In genomic region chr4:44186096-44186849, GRCh38 we compare ENCODE assay signal across 28 cellular contexts.
DNase-seq lines count a peak whose midpoint lies in the region; ATAC-seq, FAIRE-seq and TF ChIP-seq lines count a peak whose summit lies in the region.
"Had no signal": no experiment of that assay in that cellular context is flagged by ENCODE, and none has a peak within 500 bp of the region (broad histone marks: within the 10 kb centered on the region; RNA-seq: fewer than 3 reads in every experiment).

No MANE protein-coding gene starts in this region.

- H3K4me3 ChIP-seq in Panc1 (ENCODE audit: low read depth in 2 of 2, low read length in 2 of 2) (no peak overlapping the region), H1 (ENCODE audit: extremely low read depth in 1 of 4, insufficient read depth in 2 of 4, low read depth in 3 of 4, low read length in 4 of 4) (no peak overlapping the region)
- H3K4me3 ChIP-seq: esophagus squamous epithelium, gastroesophageal sphincter, pancreas, Peyer's patch had no signal

- H3K27me3 ChIP-seq in H9 (ENCODE audit: insufficient read depth, low read length) (no peaks in the 10 kb centered on the region), Panc1 (ENCODE audit: control insufficient read depth, insufficient read depth, low read length) (no peaks in the 10 kb centered on the region), H1 (replicated peaks in 1 of 4; ENCODE audit: control insufficient read depth in 3 of 4, extremely low read depth in 1 of 4, insufficient read depth in 3 of 4, low read length in 3 of 4) (no peaks in the 10 kb centered on the region)
- H3K27me3 ChIP-seq: esophagus squamous epithelium, gastroesophageal sphincter, pancreas, Peyer's patch had no signal

- in situ Hi-C loops in Panc1 (cut with HindIII; ENCODE audit: low pct_unique_long_range_greater_than_20kb, low sequenced_read_pairs): no loop called here

- H3K23me2 ChIP-seq in H9 (ENCODE audit: insufficient read length, low read depth, low read length, poor library complexity, severe bottlenecking): no peaks in the 10 kb centered on the region
- no peaks in the 10 kb centered on the region for H3K23me2 ChIP-seq in H1 (ENCODE audit: low read depth, low read length)

- H2AK5ac ChIP-seq in H9 (ENCODE audit: insufficient read length, low read length) (no peak overlapping the region), H1 (ENCODE audit: low read depth, low read length) (no peak overlapping the region)

- no peaks in the 10 kb centered on the region for H4K20me1 ChIP-seq in H9 (ENCODE audit: control insufficient read depth, insufficient read depth, insufficient read length)
- no peaks in the 10 kb centered on the region for H4K20me1 ChIP-seq in H1 (replicated peaks in 1 of 2; ENCODE audit: control insufficient read depth in 1 of 2, insufficient read depth in 2 of 2, low read length in 2 of 2)

- BruUV-seq in Panc1 (replicated peaks; lab: Mats Ljungman, UMichigan): no TSS peak

- CTCF ChIA-PET in Panc1 (lab: Charles Lee) (no interaction called here), H1 (lab: Charles Lee; ENCODE audit: partially characterized antibody) (interaction anchor here (0.6 to 1.1 kb wide), 3 partner anchors 295 to 482 kb away, joined by 3 to 4 read pairs (median 3); no protein-coding TSS in a partner anchor)

- H3K27me3 Mint-ChIP-seq in H9 (ENCODE audit: low read depth): no peaks in the 10 kb centered on the region
- H3K27me3 Mint-ChIP-seq: activated CD4-positive, alpha-beta T cell treated with anti-CD3 and anti-CD28 coated beads, Interleukin-2, amount 10 ng/mL, durations not matched to agents 7 days and 5 days; activated CD8-positive, alpha-beta memory T cell treated with anti-CD3 and anti-CD28 coated beads, Interleukin-2, amount 10 ng/mL, durations not matched to agents 7 days and 5 days; T-helper 17 cell; type B pancreatic cell had no signal

- H2AFZ ChIP-seq in H9 (ENCODE audit: low read length) (no peak overlapping the region), H1 (ENCODE audit: low read length) (no peak overlapping the region)

- H4K91ac ChIP-seq in H9 (ENCODE audit: insufficient read length, low read depth, low read length): no peak overlapping the region
- H4K91ac ChIP-seq in H1 (replicated peaks; ENCODE audit: insufficient read length, low read length): no peak overlapping the region

- H3K27ac ChIP-seq in H9 (ENCODE audit: insufficient read length, low read depth, low read length): no peak overlapping the region
- no peak overlapping the region for H3K27ac ChIP-seq in Panc1 (ENCODE audit: low read length)
- no peak overlapping the region for H3K27ac ChIP-seq in H1 (ENCODE audit: low read depth, low read length)
- H3K27ac ChIP-seq: esophagus squamous epithelium, gastroesophageal sphincter, KMS-11, pancreas, Peyer's patch had no signal

- ATAC-seq in Panc1 (no peak), GM21526 (IDR thresholded peaks at IDR 0.05; ENCODE audit: low FRiP score, unreplicated experiment) (no peak), HG03354 (IDR thresholded peaks at IDR 0.05; ENCODE audit: poor library complexity, severe bottlenecking, unreplicated experiment) (no peak)
- ATAC-seq: activated CD8-positive, alpha-beta memory T cell treated with anti-CD3 and anti-CD28 coated beads, Interleukin-2, amount 10 ng/mL, durations not matched to agents 7 days and 5 days; activated T-cell treated with anti-CD3 and anti-CD28 coated beads, Interleukin-2, amount 50 U/mL, for 72 hours; gastroesophageal sphincter; pancreas; T-helper 17 cell had no signal

- TF ChIP-seq CTCF in H9 (conservative IDR thresholded peaks at IDR 0.05) (no peak), Panc1 (IDR thresholded peaks at IDR 0.05) (peak; percentile 9; the same call in 1 of the 2 replicates), H1 (IDR thresholded peaks at IDR 0.05; ENCODE audit: control extremely low read depth in 1 of 3, insufficient read depth in 1 of 3, low read depth in 1 of 3, low read length in 3 of 3) (no peak)

- no peak overlapping the region for H2BK20ac ChIP-seq in H9 (ENCODE audit: low read depth, low read length, poor library complexity, severe bottlenecking)
- H2BK20ac ChIP-seq in H1 (ENCODE audit: low read length): no peak overlapping the region

- H3K4me1 ChIP-seq in H9 (ENCODE audit: insufficient read depth, low read length) (no peaks in the 10 kb centered on the region), Panc1 (ENCODE audit: control insufficient read depth, insufficient read depth, low read length) (no peaks in the 10 kb centered on the region), H1 (replicated peaks in 1 of 4; ENCODE audit: control insufficient read depth in 3 of 4, insufficient read depth in 4 of 4, low read length in 3 of 4) (no peaks in the 10 kb centered on the region)
- H3K4me1 ChIP-seq: esophagus squamous epithelium, gastroesophageal sphincter, pancreas, Peyer's patch had no signal

- TF ChIP-seq EP300 in H1 (IDR thresholded peaks at IDR 0.05; ENCODE audit: borderline replicate concordance in 1 of 2, low read depth in 2 of 2, low read length in 2 of 2): no peak

- no peak overlapping the region for H4K8ac ChIP-seq in H9 (replicated peaks; ENCODE audit: insufficient read length, low read depth, low read length)
- no peak overlapping the region; the same call in 1 of the 2 replicates for H4K8ac ChIP-seq in H1 (ENCODE audit: extremely low read depth, insufficient read depth, low read length)

- no peak overlapping the region for H3K56ac ChIP-seq in H9 (ENCODE audit: insufficient read length, low read depth, low read length)
- no peak overlapping the region for H3K56ac ChIP-seq in H1 (replicated peaks; ENCODE audit: insufficient read length, low read depth, low read length)

- H3K27ac Mint-ChIP-seq in H9: peak overlapping the region; percentile 32 to 73 (median 47); a peak in 3 of 7 replicates
- H3K27ac Mint-ChIP-seq: activated CD4-positive, alpha-beta T cell treated with anti-CD3 and anti-CD28 coated beads, Interleukin-2, amount 10 ng/mL, durations not matched to agents 7 days and 5 days; activated CD8-positive, alpha-beta memory T cell treated with anti-CD3 and anti-CD28 coated beads, Interleukin-2, amount 10 ng/mL, durations not matched to agents 7 days and 5 days; activated T-cell treated with anti-CD3 and anti-CD28 coated beads, Interleukin-2, amount 50 U/mL, for 72 hours; nephron progenitor cell; T-helper 17 cell; type B pancreatic cell had no signal

- no peak for TF ChIP-seq RAD21 in H1 (IDR thresholded peaks at IDR 0.05 in 1 of 2, conservative IDR thresholded peaks at IDR 0.05 in 1 of 2; ENCODE audit: low read depth in 2 of 2, low read length in 2 of 2)

- no peak overlapping the region for H3K23ac ChIP-seq in H9 (ENCODE audit: insufficient read length, low read depth, low read length)
- H3K23ac ChIP-seq in H1 (ENCODE audit: insufficient read length): no peak overlapping the region

- H3K36me3 Mint-ChIP-seq in H9 (ENCODE audit: insufficient read depth in 1 of 3, low read depth in 3 of 3): peaks cover 5 to 8% (median 6%) of the 10 kb centered on the region in 3 experiments; a peak in 6 of 7 replicates
- H3K36me3 Mint-ChIP-seq: activated CD8-positive, alpha-beta memory T cell treated with anti-CD3 and anti-CD28 coated beads, Interleukin-2, amount 10 ng/mL, durations not matched to agents 7 days and 5 days; type B pancreatic cell had no signal

- H4K5ac ChIP-seq in H9 (ENCODE audit: insufficient read length, low read depth, low read length): no peak overlapping the region
- no peak overlapping the region for H4K5ac ChIP-seq in H1 (ENCODE audit: insufficient read length, low read depth, low read length)

- no peak for TF ChIP-seq POLR2A in H1 (IDR thresholded peaks at IDR 0.05; ENCODE audit: control extremely low read depth in 1 of 2, low read depth in 2 of 2, low read length in 2 of 2)

- H2BK12ac ChIP-seq in H9 (ENCODE audit: insufficient read length, low read depth, low read length): no peak overlapping the region
- H2BK12ac ChIP-seq in H1 (ENCODE audit: low read depth, low read length): no peak overlapping the region

- H3K9ac ChIP-seq in H9 (ENCODE audit: extremely low read depth, insufficient read length, low read length) (no peak overlapping the region), H1 (replicated peaks in 1 of 4; ENCODE audit: extremely low read depth in 1 of 4, low read depth in 3 of 4, low read length in 3 of 4) (no peak overlapping the region)
- H3K9ac ChIP-seq: KMS-11 had no signal

- H2BK15ac ChIP-seq in H9 (ENCODE audit: low read depth, low read length) (no peak overlapping the region), H1 (ENCODE audit: low read length) (no peak overlapping the region)

- H3K9me3 Mint-ChIP-seq in H9: peaks cover 4 to 7% of the 10 kb centered on the region in 2 experiments; a peak in 4 of 5 replicates
- H3K9me3 Mint-ChIP-seq: activated CD4-positive, alpha-beta T cell treated with anti-CD3 and anti-CD28 coated beads, Interleukin-2, amount 10 ng/mL, durations not matched to agents 7 days and 5 days; type B pancreatic cell had no signal

- H3K18ac ChIP-seq in H9 (ENCODE audit: insufficient read length, low read depth, low read length) (no peak overlapping the region), H1 (ENCODE audit: extremely low read depth, low read length) (no peak overlapping the region; the same call in 1 of the 2 replicates)

- H2BK120ac ChIP-seq in H9 (ENCODE audit: low read depth, low read length, poor library complexity, severe bottlenecking): no peak overlapping the region
- H2BK120ac ChIP-seq in H1 (replicated peaks; ENCODE audit: low read depth, low read length): no peak overlapping the region

- no peak overlapping the region for H3K4me3 Mint-ChIP-seq in H9
- H3K4me3 Mint-ChIP-seq: activated CD4-positive, alpha-beta T cell treated with anti-CD3 and anti-CD28 coated beads, Interleukin-2, amount 10 ng/mL, durations not matched to agents 7 days and 5 days; activated CD8-positive, alpha-beta memory T cell treated with anti-CD3 and anti-CD28 coated beads, Interleukin-2, amount 10 ng/mL, durations not matched to agents 7 days and 5 days; activated T-cell treated with anti-CD3 and anti-CD28 coated beads, Interleukin-2, amount 50 U/mL, for 72 hours; nephron progenitor cell; T-helper 17 cell; type B pancreatic cell had no signal

- POLR2A ChIA-PET in Panc1 (lab: Charles Lee): no interaction called here
- POLR2A ChIA-PET in H1 (lab: Charles Lee; ENCODE audit: partially characterized antibody): no interaction called here

- H2BK5ac ChIP-seq in H9 (ENCODE audit: insufficient read length, low read length): no peak overlapping the region
- no peak overlapping the region for H2BK5ac ChIP-seq in H1 (ENCODE audit: low read depth, low read length)

- H3T11ph ChIP-seq in H9 (ENCODE audit: low read length): no peak overlapping the region

- H3K4me2 ChIP-seq in H9 (ENCODE audit: insufficient read depth, insufficient read length, low read length) (no peak overlapping the region), H1 (ENCODE audit: insufficient read depth in 1 of 2, low read depth in 2 of 2, low read length in 2 of 2) (no peak overlapping the region)
- H3K4me2 ChIP-seq: KMS-11 had no signal

- H3K14ac ChIP-seq in H9 (ENCODE audit: insufficient read depth, low read length): no peak overlapping the region
- H3K14ac ChIP-seq in H1 (ENCODE audit: insufficient read length): no peak overlapping the region

- H3K9me3 ChIP-seq in H9 (ENCODE audit: control insufficient read depth, low read depth, low read length): no peaks in the 10 kb centered on the region
- H3K9me3 ChIP-seq in Panc1 (ENCODE audit: control insufficient read depth, insufficient read depth, low read depth, low read length): no peaks in the 10 kb centered on the region
- H3K9me3 ChIP-seq in H1 (ENCODE audit: insufficient read depth in 2 of 2, low read depth in 1 of 2, low read length in 1 of 2): peaks cover 0 to 11% of the 10 kb centered on the region in 2 experiments; a peak in 2 of 4 replicates
- H3K9me3 ChIP-seq: gastroesophageal sphincter, pancreas had no signal

- no peak for FAIRE-seq in H1 (lab: Jason Lieb, UNC)
- FAIRE-seq: D721Med, G401.6, pancreas had no signal

- H3K79me1 ChIP-seq in H9 (ENCODE audit: insufficient read depth, low read depth, low read length, poor library complexity, severe bottlenecking): no peaks in the 10 kb centered on the region
- no peaks in the 10 kb centered on the region for H3K79me1 ChIP-seq in H1 (ENCODE audit: low read depth, low read length)

- peaks cover 0 to 5% of the 10 kb centered on the region in 2 experiments; a peak in 1 of 4 replicates for H3K4me1 Mint-ChIP-seq in H9
- H3K4me1 Mint-ChIP-seq: activated CD4-positive, alpha-beta T cell treated with anti-CD3 and anti-CD28 coated beads, Interleukin-2, amount 10 ng/mL, durations not matched to agents 7 days and 5 days; activated CD8-positive, alpha-beta memory T cell treated with anti-CD3 and anti-CD28 coated beads, Interleukin-2, amount 10 ng/mL, durations not matched to agents 7 days and 5 days; nephron progenitor cell; T-helper 17 cell had no signal

- intact Hi-C loops in Panc1 (cut with micrococcal nuclease; ENCODE audit: unreplicated experiment): no loop called here

- H3K4ac ChIP-seq in H9 (ENCODE audit: low read depth, low read length) (no peak overlapping the region), H1 (replicated peaks; ENCODE audit: insufficient read length, low read depth, low read length) (no peak overlapping the region)

- WGBS in H9 (ENCODE audit: extremely low coverage, insufficient read length, low lambda C conversion rate): no CpG with 5 or more reads among the region's 23 CpGs
- 92% methylated on average over 23 of the region's 23 CpGs; no CpG with 5 or more reads in 1 of the 2 experiments for WGBS in H1 (ENCODE audit: extremely low coverage in 1 of 2, insufficient coverage in 1 of 2, insufficient read length in 1 of 2, insufficient replicate concordance in 2 of 2, low coverage in 1 of 2, low lambda C conversion rate in 2 of 2, missing lambda C conversion rate in 1 of 2), 2 experiments

- H3K79me2 ChIP-seq in H9 (ENCODE audit: insufficient read depth, low read length): no peaks in the 10 kb centered on the region
- H3K79me2 ChIP-seq in H1 (ENCODE audit: control insufficient read depth in 1 of 2, insufficient read depth in 2 of 2, low read length in 2 of 2): no peaks in the 10 kb centered on the region

- peak; percentile 9 for DNase-seq in ELF-1 (ENCODE audit: low read depth, low spot score)
- peak; percentile 31 for DNase-seq in H9
- DNase-seq in Panc1 (ENCODE audit: low read depth, low spot score): no peak
- no peak for DNase-seq in H1 (ENCODE audit: low read depth in 1 of 2, low spot score in 2 of 2)
- DNase-seq in GOT3 (lab: John Stamatoyannopoulos, UW): no peak
- DNase-seq in DMS153 (lab: John Stamatoyannopoulos, UW): no peak
- DNase-seq: activated CD4-positive, alpha-beta T cell treated with anti-CD3 and anti-CD28 coated beads, Interleukin-2, amount 10 ng/mL, durations not matched to agents 7 days and 5 days; activated CD8-positive, alpha-beta memory T cell treated with anti-CD3 and anti-CD28 coated beads, Interleukin-2, amount 10 ng/mL, durations not matched to agents 7 days and 5 days; activated naive CD4-positive, alpha-beta T cell treated with anti-CD3 and anti-CD28 coated beads, Interleukin-2, amount 50 U/mL, for 16 hours; activated T-cell treated with anti-CD3 and anti-CD28 coated beads, Interleukin-2, amount 50 U/mL, for 72 hours; amygdala; cortex of kidney; esophagus squamous epithelium; islet precursor cell; NCI-H187 treated with DMSO at 0.1 percent for 48 hours; NCI-H446; nephron progenitor cell; NK-92 treated with Interleukin-12 subunit alpha and Interleukin-12 subunit beta, amount 100 ng/mL, for 24 hours; Peyer's patch; T-helper 17 cell had no signal

- H3K36me3 ChIP-seq in Panc1 (ENCODE audit: control insufficient read depth, insufficient read depth, low read length): no peaks in the 10 kb centered on the region
- H3K36me3 ChIP-seq in H1 (ENCODE audit: control insufficient read depth in 2 of 4, insufficient read depth in 4 of 4, low read length in 3 of 4): no peaks in the 10 kb centered on the region; a peak in 1 of 8 replicates
- H3K36me3 ChIP-seq: esophagus squamous epithelium, gastroesophageal sphincter, pancreas, Peyer's patch had no signal

Comparison
In these comparisons a context has a peak if more than half of its experiments do, and no peak if none do; other contexts are left out.
1. DNase-seq: peak in ELF-1 (single experiment) and H9 (single experiment); none in Panc1 (single experiment), H1 (0 of 2), GOT3 (single experiment) and DMS153 (single experiment).